Comparison of ENCODE assay signal across 8 cellular contexts in genomic region chr11:35944503-35945136, GRCh38. TPM values are rescaled to one million over a fixed set of nuclear protein-coding genes. Genes with fewer than 3 reads are reported as not detected.
DNase-seq lines count a peak whose midpoint lies in the region; ATAC-seq, FAIRE-seq and TF ChIP-seq lines count a peak whose summit lies in the region.

No MANE protein-coding gene starts in this region.

- no peak for FAIRE-seq in HTR-8/SVneo (lab: Jason Lieb, UNC)

- DNase-seq in AG04450 (ENCODE audit: low read depth, low spot score) (no peak), HTR-8/SVneo (ENCODE audit: insufficient read length, low spot score) (peak; percentile 26), chondrocyte (ENCODE audit: low spot score) (no peak), lung microvascular endothelial cell (ENCODE audit: low read depth in 2 of 2) (peak; percentile 25 to 31), upper lobe of left lung (peak in 1 of 2 donors; percentile 77), GDM1 (lab: John Stamatoyannopoulos, UW) (no peak), activated gamma-delta T cell (lab: John Stamatoyannopoulos, UW) (no peak)

- H3K9me3 ChIP-seq in AG04450 (ENCODE audit: control insufficient read depth, insufficient read depth, low read length): no peaks in the 10 kb centered on the region
- no peaks in the 10 kb centered on the region for H3K9me3 ChIP-seq in upper lobe of left lung

- peak overlapping the region; percentile 81 for H3K27ac Mint-ChIP-seq in chondrocyte (ENCODE audit: unreplicated experiment)

- H3K27me3 Mint-ChIP-seq in chondrocyte (ENCODE audit: low read depth): no peaks in the 10 kb centered on the region

- peak overlapping the region; percentile 86 for H3K4me3 Mint-ChIP-seq in chondrocyte (ENCODE audit: unreplicated experiment)

- H3K9me3 Mint-ChIP-seq in chondrocyte (ENCODE audit: low read depth): no peaks in the 10 kb centered on the region

- CTCF ChIA-PET in AG04450 (lab: Charles Lee): interaction anchor here (1.4 to 2.3 kb wide), 2 partner anchors 103 to 123 kb away, joined by 3 to 8 read pairs; no protein-coding TSS in a partner anchor

- 36 to 64% methylated on average over 10 to 32 of the region's 32 CpGs for WGBS in upper lobe of left lung, 2 donors

- POLR2A ChIA-PET in AG04450 (lab: Yijun Ruan, JAX): interaction anchor here (0.9 kb wide), 1 partner anchor 286 kb away, joined by 3 read pairs; no protein-coding TSS in a partner anchor

- H3K36me3 ChIP-seq in upper lobe of left lung: no peaks in the 10 kb centered on the region

- TF ChIP-seq POLR2A in upper lobe of left lung (IDR thresholded peaks at IDR 0.05): no peak

- no peak for TF ChIP-seq EP300 in upper lobe of left lung (IDR thresholded peaks at IDR 0.05)

- peak overlapping the region; percentile 78 for H3K4me3 ChIP-seq in AG04450 (ENCODE audit: low read depth, low read length)
- H3K4me3 ChIP-seq in upper lobe of left lung: peak overlapping the region; percentile 21 to 70 (median 63)

- H3K27ac ChIP-seq in AG04450 (ENCODE audit: low read depth, low read length) (peak overlapping the region; percentile 63), upper lobe of left lung (peak overlapping the region in 2 of 4 donors; percentile 61 to 65)

- H3K4me1 Mint-ChIP-seq in chondrocyte (ENCODE audit: low read depth): peaks cover 31% of the 10 kb centered on the region

- H3K27me3 ChIP-seq in AG04450 (ENCODE audit: control insufficient read depth, insufficient read depth, low read length) (no peaks in the 10 kb centered on the region), upper lobe of left lung (no peaks in the 10 kb centered on the region)

- TF ChIP-seq CTCF in AG04450 (IDR thresholded peaks at IDR 0.05; ENCODE audit: low read depth, low read length) (no peak), chondrocyte (IDR thresholded peaks at IDR 0.05) (no peak), upper lobe of left lung (IDR thresholded peaks at IDR 0.05) (no peak)

- H3K4me1 ChIP-seq in upper lobe of left lung: peaks cover 7 to 19% (median 14%) of the 10 kb centered on the region in 4 donors

- peak in 1 of 2 donors; percentile 20 for ATAC-seq in upper lobe of left lung (ENCODE audit: low FRiP score in 2 of 2)
- ATAC-seq in HG03135 (IDR thresholded peaks at IDR 0.05; ENCODE audit: unreplicated experiment): no peak

- no peaks in the 10 kb centered on the region for H3K36me3 Mint-ChIP-seq in chondrocyte (ENCODE audit: low read depth)

RNA-seq across cellular contexts. Expression of gene LDLRAD3, which starts 0.8 kb away (rescaled TPM):
- 7.8 and 8.8 TPM in 2 replicates for polyA plus RNA-seq in AG04450 (2011; rRNA removed)
- polyA minus RNA-seq in AG04450 (2011; rRNA and poly(A)+ RNA removed): 9.0 and 14.5 TPM in 2 replicates
- 7.4 to 14.8 TPM (median 8.6 TPM) in 3 replicates for total RNA-seq in chondrocyte
- 3.9 and 17.3 TPM in 2 replicates for total RNA-seq in lung microvascular endothelial cell
- 10 to 100 TPM in 2 of 6 donors, 1 to 10 TPM in 4; 4.4 to 16.8 (median 7.4) TPM for total RNA-seq in upper lobe of left lung

Comparison
In these comparisons a context has a peak if more than half of its experiments do, and no peak if none do; other contexts are left out.
1. DNase-seq: peak in HTR-8/SVneo (single experiment) and lung microvascular endothelial cell (2 of 2); none in AG04450 (single experiment), chondrocyte (single experiment), GDM1 (single experiment) and activated gamma-delta T cell (single experiment).